ENCODE assay signal across 15 cellular contexts in the genomic region with DNA sequence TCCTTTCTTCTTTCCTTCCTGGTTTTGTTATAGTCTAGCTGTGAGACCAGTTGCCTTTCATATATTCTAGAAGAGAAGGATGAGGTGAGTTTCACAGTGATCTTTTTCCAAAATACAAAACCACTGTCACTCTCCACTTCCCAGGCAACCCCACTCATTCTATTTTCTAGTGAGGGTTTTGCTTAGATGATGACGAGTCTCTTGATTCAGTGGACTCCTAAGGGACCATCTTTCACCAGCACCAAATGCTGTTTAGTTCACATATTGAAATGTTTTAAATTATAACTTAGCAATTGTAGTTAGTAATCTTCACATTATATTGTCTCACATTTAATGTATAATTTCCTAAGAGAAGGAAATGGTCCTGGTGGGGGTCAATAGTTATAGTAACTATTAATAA. TPM values are rescaled to one million over a fixed set of nuclear protein-coding genes. Genes with fewer than 3 reads are reported as not detected.
DNase-seq lines count a peak whose midpoint lies in the region; ATAC-seq and TF ChIP-seq lines count a peak whose summit lies in the region.
"Had no signal": no experiment of that assay in that cellular context is flagged by ENCODE, and none has a peak within 500 bp of the region (broad histone marks: within the 10 kb centered on the region; RNA-seq: fewer than 3 reads in every experiment).

No MANE protein-coding gene starts in this region.

- intact Hi-C loops in heart right ventricle (cut with DNase I), result no loop called here
- intact Hi-C loops in Right ventricle myocardium inferior (cut with DNase I), result no loop called here
- intact Hi-C loops in ascending aorta (cut with DNase I), result no loop called here
- intact Hi-C loops in vagina (cut with DNase I), result no loop called here

- H3K4me3 ChIP-seq in heart right ventricle (peak overlapping the region in 3 of 10 donors; percentile 18 to 27 (median 26)), ascending aorta (no peak overlapping the region), vagina (no peak overlapping the region)

- peak overlapping the region; percentile 85 to 95 (median 94) for H3K27ac Mint-ChIP-seq in naive B cell

- H3K9me3 ChIP-seq in heart right ventricle, result no peaks in the 10 kb centered on the region
- H3K9me3 ChIP-seq in ascending aorta, result no peaks in the 10 kb centered on the region
- no peaks in the 10 kb centered on the region for H3K9me3 ChIP-seq in vagina

- no peak for TF ChIP-seq CTCF in heart right ventricle (IDR thresholded peaks at IDR 0.05)
- TF ChIP-seq CTCF in ascending aorta (IDR thresholded peaks at IDR 0.05), result no peak
- no peak for TF ChIP-seq CTCF in vagina (IDR thresholded peaks at IDR 0.05)

- H3K36me3 ChIP-seq in heart right ventricle, result no peaks in the 10 kb centered on the region
- no peaks in the 10 kb centered on the region for H3K36me3 ChIP-seq in ascending aorta
- peaks cover 0 to 7% of the 10 kb centered on the region in 2 donors for H3K36me3 ChIP-seq in vagina

- 22 to 24% methylated on average over 1 of the region's 1 CpG for WGBS in heart right ventricle, 2 donors

- ATAC-seq in heart right ventricle (no peak), Right ventricle myocardium inferior (no peak), naive B cell (ENCODE audit: low read depth in 2 of 2) (no peak), GM21526 (IDR thresholded peaks at IDR 0.05; ENCODE audit: low FRiP score, unreplicated experiment) (no peak), HG02763 (IDR thresholded peaks at IDR 0.05; ENCODE audit: unreplicated experiment) (no peak)

- H3K27me3 ChIP-seq in heart right ventricle (no peaks in the 10 kb centered on the region), ascending aorta (no peaks in the 10 kb centered on the region), vagina (no peaks in the 10 kb centered on the region)

- no peak for TF ChIP-seq POLR2A in vagina (IDR thresholded peaks at IDR 0.05)

- H3K4me1 Mint-ChIP-seq in naive B cell, result peaks cover 58 to 83% (median 74%) of the 10 kb centered on the region in 3 donors

- no peaks in the 10 kb centered on the region for H3K27me3 Mint-ChIP-seq in naive B cell

- H3K4me1 ChIP-seq in heart right ventricle (peaks cover 11 to 99% (median 93%) of the 10 kb centered on the region in 9 donors), ascending aorta (peaks cover 2 to 62% of the 10 kb centered on the region in 2 donors), vagina (peaks cover 97% of the 10 kb centered on the region)

- H3K4me3 Mint-ChIP-seq in naive B cell, result peak overlapping the region in 7 of 8 donors; percentile 1 to 81 (median 54)

- H3K27ac ChIP-seq in heart right ventricle (peak overlapping the region in 6 of 10 donors; percentile 61 to 82 (median 72)), ascending aorta (peak overlapping the region; percentile 39 to 63), vagina (peak overlapping the region; percentile 63)
- H3K27ac ChIP-seq: KMS-11, RWPE1 had no signal

- DNase-seq in heart right ventricle (no peak), Right ventricle myocardium inferior (ENCODE audit: missing footprints) (no peak), ascending aorta (ENCODE audit: low spot score in 2 of 2) (no peak), naive B cell (no peak), vagina (ENCODE audit: extremely low spot score in 2 of 2) (no peak), NCI-H2227 (lab: John Stamatoyannopoulos, UW; ENCODE audit: unreplicated experiment) (no peak)
- DNase-seq: activated CD4-positive, CD25-positive, alpha-beta regulatory T cell; amniotic stem cell; effector CD4-positive, alpha-beta T cell; NCI-H2227 treated with DMSO at 0.1 percent for 48 hours; stimulated activated naive CD4-positive, alpha-beta T cell had no signal

- H3K36me3 Mint-ChIP-seq in naive B cell, result no peaks in the 10 kb centered on the region

- H3K9me3 Mint-ChIP-seq in naive B cell, result no peaks in the 10 kb centered on the region

RNA-seq across cellular contexts. Expression of a gene that starts 25.2 kb away (rescaled TPM):
- total RNA-seq in heart right ventricle (100 to 1,000 TPM in 8 of 10 donors, 10 to 100 TPM in 2; 45.6 to 269 (median 148) TPM), Right ventricle myocardium inferior (113 TPM), ascending aorta (89.3 TPM), vagina (134 TPM)
- polyA plus RNA-seq in heart right ventricle (10 to 100 TPM; 12.2 to 22.3 TPM), naive B cell (ENCODE audit: low read depth in 6 of 6) (10 to 100 TPM; 31.2 to 49.2 (median 39.3) TPM)
